28 cellular contexts compared by ENCODE assay signal in the genomic region with DNA sequence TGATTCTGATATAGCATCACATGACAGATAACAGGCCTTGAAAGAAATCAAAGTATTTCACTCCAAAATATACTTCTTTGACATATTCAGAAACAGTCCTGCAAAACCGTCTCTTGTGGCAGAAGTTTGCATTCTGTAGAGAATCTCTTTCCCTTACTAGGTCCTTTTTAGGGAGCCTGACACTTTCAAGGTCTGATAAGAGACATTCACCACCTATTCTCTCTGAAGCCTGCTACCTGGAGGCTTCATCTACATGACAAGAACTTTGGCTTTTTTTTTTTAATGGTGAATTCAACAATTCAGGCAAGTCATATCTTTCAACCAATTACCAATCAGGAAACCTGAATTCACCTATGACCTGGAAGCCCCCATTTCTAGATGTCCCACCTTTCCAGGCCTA.
"Had no signal": no experiment of that assay in that cellular context is flagged by ENCODE, and none has a peak within 500 bp of the region (broad histone marks: within the 10 kb centered on the region; RNA-seq: fewer than 3 reads in every experiment).

No MANE protein-coding gene starts in this region.

- H3K9me3 ChIP-seq: lower lobe of right lung, ovary, right lobe of liver, testis, thyroid gland had no signal

- H3K27ac ChIP-seq: heart left ventricle, left lung, lower lobe of right lung, ovary, right atrium auricular region, right lobe of liver, stomach, testis, thyroid gland, transverse colon, upper lobe of left lung had no signal

- H3K4me3 ChIP-seq: heart left ventricle, left lung, lower lobe of right lung, ovary, right atrium auricular region, right lobe of liver, smooth muscle cell, stomach, testis, thyroid gland, transverse colon, upper lobe of left lung had no signal

- H3K36me3 Mint-ChIP-seq: naive B cell; stimulated activated naive B cell treated with anti-CD40 and anti-IgM and Interleukin-4, amounts not matched to agents 10 μg/mL and 1 μg/mL and 100 μg/mL, for 72 hours had no signal

- H3K4me1 ChIP-seq: heart left ventricle, left lung, lower lobe of right lung, right atrium auricular region, right lobe of liver, stomach, testis, thyroid gland, transverse colon, upper lobe of left lung had no signal

- H3K4me1 Mint-ChIP-seq: naive B cell; natural killer cell; nephron progenitor cell; stimulated activated naive B cell treated with anti-CD40 and anti-IgM and Interleukin-4, amounts not matched to agents 10 μg/mL and 1 μg/mL and 100 μg/mL, for 72 hours had no signal

- H3K36me3 ChIP-seq: heart left ventricle, left lung, lower lobe of right lung, ovary, right atrium auricular region, right lobe of liver, stomach, thyroid gland, transverse colon, upper lobe of left lung had no signal

- H3K4me2 ChIP-seq: smooth muscle cell had no signal

- DNase-seq: heart left ventricle; hypothalamus; kidney; left colon; left lung; lower lobe of right lung; mammary epithelial cell; mesenchymal stem cell; naive B cell; natural killer cell; nephron progenitor cell; ovary; right lobe of liver; stimulated activated CD4-positive, alpha-beta T cell treated with anti-CD3 and anti-CD28 coated beads, Interleukin-1b, Interleukin-23, amount 100 ng/mL, for 48 hours; stimulated activated CD4-positive, alpha-beta T cell treated with anti-CD3 and anti-CD28 coated beads, Interleukin-2, amount 100 ng/mL, for 48 hours; stimulated activated CD4-positive, alpha-beta T cell treated with anti-CD3 and anti-CD28 coated beads, Interleukin-4, amount 100 ng/mL, for 4 hours; stimulated activated CD8-positive, alpha-beta memory T cell treated with anti-CD3 and anti-CD28 coated beads, Interleukin-4, amount 100 ng/mL, for 48 hours; stimulated activated naive B cell treated with anti-CD40 and anti-IgM and Interleukin-4, amounts not matched to agents 10 μg/mL and 1 μg/mL and 100 μg/mL, for 72 hours; stimulated activated naive CD8-positive, alpha-beta T cell treated with anti-CD3 and anti-CD28 coated beads, Interleukin-15, Interleukin-2, amounts not matched to agents 100 U/mL and 50 U/mL, for 24 hours; stomach; testis; thyroid gland; transverse colon; upper lobe of left lung had no signal

- H3K27ac Mint-ChIP-seq: mesothelial cell of epicardium; naive B cell; natural killer cell; nephron progenitor cell; progenitor cell of endocrine pancreas; stimulated activated naive B cell treated with anti-CD40 and anti-IgM and Interleukin-4, amounts not matched to agents 10 μg/mL and 1 μg/mL and 100 μg/mL, for 72 hours had no signal

- H3K27me3 ChIP-seq: heart left ventricle, left lung, ovary, right atrium auricular region, right lobe of liver, stomach, testis, thyroid gland, transverse colon, upper lobe of left lung had no signal

- H3K27me3 Mint-ChIP-seq: naive B cell; progenitor cell of endocrine pancreas; stimulated activated naive B cell treated with anti-CD40 and anti-IgM and Interleukin-4, amounts not matched to agents 10 μg/mL and 1 μg/mL and 100 μg/mL, for 72 hours had no signal

- H3K4me3 Mint-ChIP-seq: mesothelial cell of epicardium; naive B cell; natural killer cell; nephron progenitor cell; stimulated activated naive B cell treated with anti-CD40 and anti-IgM and Interleukin-4, amounts not matched to agents 10 μg/mL and 1 μg/mL and 100 μg/mL, for 72 hours had no signal
